1 cellular context compared by ENCODE assay signal in genomic region chr11:65275906-65276305, GRCh38.
TF ChIP-seq lines count a peak whose summit lies in the region.

No MANE protein-coding gene starts in this region.

TF ChIP-seq in HepG2, 621 proteins besides CTCF, POLR2A, EP300 and RAD21:
- TF ChIP-seq BATF2 (CRISPR knock-in tag; IDR thresholded peaks at IDR 0.05) (no peak), SPEN (CRISPR knock-in tag; IDR thresholded peaks at IDR 0.05; ENCODE audit: low read depth) (no peak), MIER2 (CRISPR knock-in tag; IDR thresholded peaks at IDR 0.05) (no peak), POLR2AphosphoS5 (IDR thresholded peaks at IDR 0.05; ENCODE audit: low read depth, low read length) (0 out of 2 replicates have a peak, but pooled peaks have one; percentile 26), GZF1 (CRISPR knock-in tag; IDR thresholded peaks at IDR 0.05) (0 out of 2 replicates have a peak, but pooled peaks have one; percentile 47), KLF13 (CRISPR knock-in tag; IDR thresholded peaks at IDR 0.05) (no peak), MIXL1 (CRISPR knock-in tag; IDR thresholded peaks at IDR 0.05) (peak; percentile 88), MED1 (CRISPR knock-in tag; IDR thresholded peaks at IDR 0.05) (peak; percentile 26; the same call in 1 of the 2 replicates), TOPORS (CRISPR knock-in tag; IDR thresholded peaks at IDR 0.05) (no peak), ZC3H13 (CRISPR knock-in tag; IDR thresholded peaks at IDR 0.05) (no peak), BORCS8-MEF2B (CRISPR knock-in tag; IDR thresholded peaks at IDR 0.05) (no peak), HNF1A (IDR thresholded peaks at IDR 0.05; ENCODE audit: low read depth) (peak; percentile 77), HNF1A (CRISPR knock-in tag; IDR thresholded peaks at IDR 0.05; ENCODE audit: borderline replicate concordance) (peak; percentile 76; the same call in 1 of the 2 replicates), HNF1B (CRISPR knock-in tag; IDR thresholded peaks at IDR 0.05) (0 out of 2 replicates have a peak, but pooled peaks have one; percentile 18), MXD3 (CRISPR knock-in tag; IDR thresholded peaks at IDR 0.05) (no peak), PPARG (CRISPR knock-in tag; conservative IDR thresholded peaks at IDR 0.05) (0 out of 2 replicates have a peak, but pooled peaks have one; percentile 19), ZNF770 (CRISPR knock-in tag; IDR thresholded peaks at IDR 0.05) (0 out of 2 replicates have a peak, but pooled peaks have one; percentile 14), SRSF4 (IDR thresholded peaks at IDR 0.05; ENCODE audit: low read depth, low read length, poor library complexity, severe bottlenecking) (no peak), ZNF737 (CRISPR knock-in tag; IDR thresholded peaks at IDR 0.05; ENCODE audit: borderline replicate concordance) (no peak), ZFX (CRISPR knock-in tag; IDR thresholded peaks at IDR 0.05; ENCODE audit: low read depth) (peak; percentile 0; the same call in 1 of the 2 replicates), NCOR1 (IDR thresholded peaks at IDR 0.05; ENCODE audit: borderline replicate concordance, low read length) (no peak)
- TF ChIP-seq, protein P1, sequence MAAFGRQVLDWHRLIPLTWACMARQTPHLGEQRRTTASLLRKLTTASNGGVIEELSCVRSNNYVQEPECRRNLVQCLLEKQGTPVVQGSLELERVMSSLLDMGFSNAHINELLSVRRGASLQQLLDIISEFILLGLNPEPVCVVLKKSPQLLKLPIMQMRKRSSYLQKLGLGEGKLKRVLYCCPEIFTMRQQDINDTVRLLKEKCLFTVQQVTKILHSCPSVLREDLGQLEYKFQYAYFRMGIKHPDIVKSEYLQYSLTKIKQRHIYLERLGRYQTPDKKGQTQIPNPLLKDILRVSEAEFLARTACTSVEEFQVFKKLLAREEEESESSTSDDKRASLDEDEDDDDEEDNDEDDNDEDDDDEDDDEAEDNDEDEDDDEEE (CRISPR knock-in tag; IDR thresholded peaks at IDR 0.05), result no peak
- TF ChIP-seq, protein P2, sequence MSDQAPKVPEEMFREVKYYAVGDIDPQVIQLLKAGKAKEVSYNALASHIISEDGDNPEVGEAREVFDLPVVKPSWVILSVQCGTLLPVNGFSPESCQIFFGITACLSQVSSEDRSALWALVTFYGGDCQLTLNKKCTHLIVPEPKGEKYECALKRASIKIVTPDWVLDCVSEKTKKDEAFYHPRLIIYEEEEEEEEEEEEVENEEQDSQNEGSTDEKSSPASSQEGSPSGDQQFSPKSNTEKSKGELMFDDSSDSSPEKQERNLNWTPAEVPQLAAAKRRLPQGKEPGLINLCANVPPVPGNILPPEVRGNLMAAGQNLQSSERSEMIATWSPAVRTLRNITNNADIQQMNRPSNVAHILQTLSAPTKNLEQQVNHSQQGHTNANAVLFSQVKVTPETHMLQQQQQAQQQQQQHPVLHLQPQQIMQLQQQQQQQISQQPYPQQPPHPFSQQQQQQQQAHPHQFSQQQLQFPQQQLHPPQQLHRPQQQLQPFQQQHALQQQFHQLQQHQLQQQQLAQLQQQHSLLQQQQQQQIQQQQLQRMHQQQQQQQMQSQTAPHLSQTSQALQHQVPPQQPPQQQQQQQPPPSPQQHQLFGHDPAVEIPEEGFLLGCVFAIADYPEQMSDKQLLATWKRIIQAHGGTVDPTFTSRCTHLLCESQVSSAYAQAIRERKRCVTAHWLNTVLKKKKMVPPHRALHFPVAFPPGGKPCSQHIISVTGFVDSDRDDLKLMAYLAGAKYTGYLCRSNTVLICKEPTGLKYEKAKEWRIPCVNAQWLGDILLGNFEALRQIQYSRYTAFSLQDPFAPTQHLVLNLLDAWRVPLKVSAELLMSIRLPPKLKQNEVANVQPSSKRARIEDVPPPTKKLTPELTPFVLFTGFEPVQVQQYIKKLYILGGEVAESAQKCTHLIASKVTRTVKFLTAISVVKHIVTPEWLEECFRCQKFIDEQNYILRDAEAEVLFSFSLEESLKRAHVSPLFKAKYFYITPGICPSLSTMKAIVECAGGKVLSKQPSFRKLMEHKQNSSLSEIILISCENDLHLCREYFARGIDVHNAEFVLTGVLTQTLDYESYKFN (CRISPR knock-in tag; conservative IDR thresholded peaks at IDR 0.05), result peak; percentile 28; the same call in 1 of the 2 replicates
